Comparison of ENCODE assay signal across 29 cellular contexts in genomic region chr11:113350646-113351045, GRCh38. TPM values are rescaled to one million over a fixed set of nuclear protein-coding genes. Genes with fewer than 3 reads are reported as not detected.
DNase-seq lines count a peak whose midpoint lies in the region; ATAC-seq and TF ChIP-seq lines count a peak whose summit lies in the region.
"Had no signal": no experiment of that assay in that cellular context is flagged by ENCODE, and none has a peak within 500 bp of the region (broad histone marks: within the 10 kb centered on the region; RNA-seq: fewer than 3 reads in every experiment).

No MANE protein-coding gene starts in this region.

- H4K91ac ChIP-seq in IMR-90 (ENCODE audit: insufficient read depth, low read depth, low read length), result no peak overlapping the region

- H3K56ac ChIP-seq in IMR-90 (ENCODE audit: extremely low read depth, insufficient read depth, low read length), result no peak overlapping the region

- TF ChIP-seq POLR2A in IMR-90 (IDR thresholded peaks at IDR 0.05; ENCODE audit: low read depth, low read length), result no peak

- H4K8ac ChIP-seq in IMR-90 (ENCODE audit: low read depth in 2 of 2, low read length in 2 of 2), result no peak overlapping the region

- in situ Hi-C loops in IMR-90 (cut with MboI; ENCODE audit: low sequenced_read_pairs), result no loop called here

- H2AK5ac ChIP-seq in IMR-90 (ENCODE audit: low read depth, low read length), result no peak overlapping the region

- no peaks in the 10 kb centered on the region for H3K27me3 Mint-ChIP-seq in T-helper 17 cell
- H3K27me3 Mint-ChIP-seq: activated CD8-positive, alpha-beta memory T cell treated with anti-CD3 and anti-CD28 coated beads, Interleukin-2, amount 10 ng/mL, durations not matched to agents 7 days and 5 days; activated naive CD8-positive, alpha-beta T cell treated with anti-CD3 and anti-CD28 coated beads, Interleukin-2, amount 50 U/mL, for 24 hours; dendritic cell treated with granulocyte-macrophage colony-stimulating factor and Interleukin-4, amounts not matched to agents 40 ng/mL and 50 ng/mL, for 4 days; memory B cell; stimulated activated memory B cell treated with anti-CD40 and anti-IgM and Interleukin-4, amounts not matched to agents 10 μg/mL and 1 μg/mL and 100 μg/mL, for 72 hours had no signal

- POLR2A ChIA-PET in IMR-90 (lab: Charles Lee; ENCODE audit: unreplicated experiment), result no interaction called here

- no peaks in the 10 kb centered on the region for H3K79me1 ChIP-seq in IMR-90 (ENCODE audit: low read depth in 1 of 2, low read length in 2 of 2)

- H4K20me1 ChIP-seq in IMR-90 (ENCODE audit: insufficient read depth, low read length), result no peaks in the 10 kb centered on the region

- BruUV-seq in IMR-90 (replicated peaks; lab: Mats Ljungman, UMichigan), result no TSS peak

- no peak for TF ChIP-seq RAD21 in IMR-90 (IDR thresholded peaks at IDR 0.05; ENCODE audit: low read length)

- no peaks in the 10 kb centered on the region for H3K27me3 ChIP-seq in IMR-90 (ENCODE audit: control insufficient read depth, insufficient read depth, low read length)
- H3K27me3 ChIP-seq: left lung, upper lobe of left lung had no signal

- no peak overlapping the region for H3K23ac ChIP-seq in IMR-90 (ENCODE audit: low read depth, low read length)

- H3K27ac ChIP-seq in IMR-90 (ENCODE audit: insufficient read depth, low read length), result no peak overlapping the region
- H3K27ac ChIP-seq: 22Rv1, C4-2B, left lung, SK-N-MC, upper lobe of left lung had no signal

- H3K4me1 Mint-ChIP-seq in T-helper 17 cell, result peaks cover 4% of the 10 kb centered on the region
- H3K4me1 Mint-ChIP-seq: activated CD8-positive, alpha-beta memory T cell treated with anti-CD3 and anti-CD28 coated beads, Interleukin-2, amount 10 ng/mL, durations not matched to agents 7 days and 5 days; activated naive CD8-positive, alpha-beta T cell treated with anti-CD3 and anti-CD28 coated beads, Interleukin-2, amount 50 U/mL, for 24 hours; memory B cell; stimulated activated memory B cell treated with anti-CD40 and anti-IgM and Interleukin-4, amounts not matched to agents 10 μg/mL and 1 μg/mL and 100 μg/mL, for 72 hours had no signal

- H3K4me1 ChIP-seq in IMR-90 (ENCODE audit: control insufficient read depth, insufficient read depth, low read length), result peaks cover 13% of the 10 kb centered on the region; the same call in 1 of the 2 replicates
- H3K4me1 ChIP-seq: left lung, upper lobe of left lung had no signal

- no peak overlapping the region for H2BK5ac ChIP-seq in IMR-90 (ENCODE audit: low read depth, low read length, poor library complexity, severe bottlenecking)

- H3K9me1 ChIP-seq in IMR-90 (ENCODE audit: insufficient read depth, low read length), result peaks cover 4% of the 10 kb centered on the region; the same call in 1 of the 2 replicates

- H3K36me3 Mint-ChIP-seq in T-helper 17 cell (ENCODE audit: low read depth), result peaks cover 30% of the 10 kb centered on the region

- H2BK15ac ChIP-seq in IMR-90 (ENCODE audit: low read depth, low read length), result no peak overlapping the region

- no peak overlapping the region for H3K4me3 Mint-ChIP-seq in T-helper 17 cell
- H3K4me3 Mint-ChIP-seq: activated CD8-positive, alpha-beta memory T cell treated with anti-CD3 and anti-CD28 coated beads, Interleukin-2, amount 10 ng/mL, durations not matched to agents 7 days and 5 days; activated naive CD8-positive, alpha-beta T cell treated with anti-CD3 and anti-CD28 coated beads, Interleukin-2, amount 50 U/mL, for 24 hours; activated T-cell treated with anti-CD3 and anti-CD28 coated beads, Interleukin-2, amount 50 U/mL, for 4 hours; dendritic cell treated with granulocyte-macrophage colony-stimulating factor and Interleukin-4, amounts not matched to agents 40 ng/mL and 50 ng/mL, for 4 days; memory B cell; stimulated activated memory B cell treated with anti-CD40 and anti-IgM and Interleukin-4, amounts not matched to agents 10 μg/mL and 1 μg/mL and 100 μg/mL, for 72 hours; T-helper 1 cell treated with Interleukin-12 subunit alpha and Interleukin-12 subunit beta and Interleukin-4 antibody, amounts not matched to agents 30 μg/mL and 1 μg/mL, for 36 hours had no signal

- no peak overlapping the region for H2AFZ ChIP-seq in IMR-90 (replicated peaks; ENCODE audit: low read length, poor library complexity)

- no peak overlapping the region for H2AK9ac ChIP-seq in IMR-90 (replicated peaks; ENCODE audit: low read depth, low read length, poor library complexity)

- ATAC-seq in IMR-90 (ENCODE audit: low read depth) (peak; percentile 21; the same call in 1 of the 2 replicates), T-helper 17 cell (no peak), GM21526 (IDR thresholded peaks at IDR 0.05; ENCODE audit: low FRiP score, unreplicated experiment) (no peak), HG03342 (IDR thresholded peaks at IDR 0.05; ENCODE audit: unreplicated experiment) (no peak)
- ATAC-seq: activated CD8-positive, alpha-beta memory T cell treated with anti-CD3 and anti-CD28 coated beads, Interleukin-2, amount 10 ng/mL, durations not matched to agents 7 days and 5 days; activated naive CD8-positive, alpha-beta T cell treated with anti-CD3 and anti-CD28 coated beads, Interleukin-2, amount 50 U/mL, for 24 hours; activated T-cell treated with anti-CD3 and anti-CD28 coated beads, Interleukin-2, amount 50 U/mL, for 4 hours; left lung; stimulated activated memory B cell treated with anti-CD40 and anti-IgM and Interleukin-4, amounts not matched to agents 10 μg/mL and 1 μg/mL and 100 μg/mL, for 72 hours had no signal

- no peak overlapping the region for H2BK120ac ChIP-seq in IMR-90 (ENCODE audit: low read depth, low read length)

- no peak overlapping the region for H3K18ac ChIP-seq in IMR-90 (ENCODE audit: low read depth, low read length)

- WGBS in IMR-90 (ENCODE audit: extremely low coverage in 2 of 2, insufficient read length in 1 of 2), 2 experiments, result 70% methylated on average over 2 of the region's 7 CpGs; no CpG with 5 or more reads in 1 of the 2 experiments

- H3K14ac ChIP-seq in IMR-90 (replicated peaks; ENCODE audit: low read depth, low read length), result no peak overlapping the region

- CTCF ChIA-PET in IMR-90 (lab: Yijun Ruan, JAX), result no interaction called here

- H3K4me2 ChIP-seq in IMR-90 (ENCODE audit: low read depth, low read length), result no peak overlapping the region

- H4K5ac ChIP-seq in IMR-90 (ENCODE audit: low read depth, low read length), result no peak overlapping the region

- DNase-seq in DMS 273 (lab: John Stamatoyannopoulos, UW; ENCODE audit: unreplicated experiment) (peak; percentile 13), DMS 273 treated with DMSO at 0.1 percent for 48 hours (lab: John Stamatoyannopoulos, UW) (no peak), IMR-90 (no peak), NCI-H345 treated with DMSO at 0.1 percent for 48 hours (lab: John Stamatoyannopoulos, UW; ENCODE audit: unreplicated experiment) (peak; percentile 57), T-helper 17 cell (no peak), mesenteric fat pad (ENCODE audit: low spot score) (no peak)
- DNase-seq: activated CD4-positive, alpha-beta T cell treated with anti-CD3 and anti-CD28 coated beads, Interleukin-2, amount 50 U/mL, for 4 hours; activated CD8-positive, alpha-beta memory T cell treated with anti-CD3 and anti-CD28 coated beads, Interleukin-2, amount 10 ng/mL, durations not matched to agents 7 days and 5 days; activated naive CD8-positive, alpha-beta T cell treated with anti-CD3 and anti-CD28 coated beads, Interleukin-2, amount 50 U/mL, for 24 hours; activated T-cell treated with anti-CD3 and anti-CD28 coated beads, Interleukin-2, amount 50 U/mL, for 4 hours; Calu3; central memory CD4-positive, alpha-beta T cell; EL; islet precursor cell; stimulated activated CD4-positive, alpha-beta T cell treated with anti-CD3 and anti-CD28 coated beads, Interleukin-15, amount 100 ng/mL, for 24 hours; upper lobe of left lung had no signal

- no peak overlapping the region for H3K9ac ChIP-seq in IMR-90 (ENCODE audit: low read depth, low read length)

- intact Hi-C loops in IMR-90 (cut with micrococcal nuclease), result no loop called here

- peaks cover 2% of the 10 kb centered on the region; the same call in 1 of the 2 replicates for H3K36me3 ChIP-seq in IMR-90 (ENCODE audit: control insufficient read depth, insufficient read depth, low read length)

- dilution Hi-C loops in IMR-90 (cut with HindIII; ENCODE audit: low sequenced_read_pairs, unreplicated experiment), result no loop called here

- peak overlapping the region; percentile 14 for H3K27ac Mint-ChIP-seq in T-helper 17 cell
- H3K27ac Mint-ChIP-seq: activated CD8-positive, alpha-beta memory T cell treated with anti-CD3 and anti-CD28 coated beads, Interleukin-2, amount 10 ng/mL, durations not matched to agents 7 days and 5 days; activated naive CD8-positive, alpha-beta T cell treated with anti-CD3 and anti-CD28 coated beads, Interleukin-2, amount 50 U/mL, for 24 hours; dendritic cell treated with granulocyte-macrophage colony-stimulating factor and Interleukin-4, amounts not matched to agents 40 ng/mL and 50 ng/mL, for 4 days; memory B cell; stimulated activated memory B cell treated with anti-CD40 and anti-IgM and Interleukin-4, amounts not matched to agents 10 μg/mL and 1 μg/mL and 100 μg/mL, for 72 hours; T-helper 1 cell treated with Interleukin-12 subunit alpha and Interleukin-12 subunit beta and Interleukin-4 antibody, amounts not matched to agents 30 μg/mL and 1 μg/mL, for 36 hours had no signal

- TF ChIP-seq CTCF in IMR-90 (conservative IDR thresholded peaks at IDR 0.05; ENCODE audit: low read depth, low read length), result no peak

- H2BK20ac ChIP-seq in IMR-90 (ENCODE audit: low read depth, low read length), result no peak overlapping the region

- H3K4me3 ChIP-seq in IMR-90 (ENCODE audit: insufficient read depth, low read depth, low read length), result no peak overlapping the region
- H3K4me3 ChIP-seq: left lung, SK-N-MC, upper lobe of left lung had no signal

- no peak overlapping the region for H3K4ac ChIP-seq in IMR-90 (ENCODE audit: low read depth, low read length)

- H3K9me3 ChIP-seq in IMR-90 (ENCODE audit: control insufficient read depth, insufficient read depth, low read length) (no peaks in the 10 kb centered on the region), T-helper 17 cell (ENCODE audit: control insufficient read depth, low read length, poor library complexity, severe bottlenecking) (no peaks in the 10 kb centered on the region)

TF ChIP-seq in IMR-90, 13 proteins besides CTCF, POLR2A, EP300 and RAD21 (continues in another document):
- no peak for TF ChIP-seq BHLHE40 (IDR thresholded peaks at IDR 0.05; ENCODE audit: low read depth, low read length)

RNA-seq across cellular contexts. Expression of gene TTC12, which starts 36.3 kb away (rescaled TPM):
- 14.4 and 14.7 TPM in 2 replicates for total RNA-seq in IMR-90 (2012; rRNA removed)
- 10.0 and 10.7 TPM in 2 replicates for polyA plus RNA-seq in IMR-90 (2012; rRNA removed)
- 5.8 and 7.7 TPM in 2 replicates for polyA plus RNA-seq in IMR-90 (2012; cell fraction: cytosol; rRNA removed)
- polyA plus RNA-seq in IMR-90 (2012; cell fraction: nucleus; rRNA removed; ENCODE audit: low replicate concordance), result 17.1 and 26.5 TPM in 2 replicates
- total RNA-seq in T-helper 17 cell, result 10 to 100 TPM; 31.1 to 36.5 TPM
- 2.7 TPM for total RNA-seq in mesenteric fat pad

RNA-seq across cellular contexts. Expression of gene ANKK1, which starts 36.9 kb away (rescaled TPM):
- total RNA-seq in IMR-90 (2012; rRNA removed) (not detected in 2 replicates), T-helper 17 cell (1 to 10 TPM; 2.0 to 2.4 TPM), mesenteric fat pad (0.13 TPM)
- polyA plus RNA-seq in IMR-90 (2012; rRNA removed), result not detected in 2 replicates
- polyA plus RNA-seq in IMR-90 (2012; cell fraction: cytosol; rRNA removed), result not detected in 2 replicates
- 0.06 and 0.09 TPM in 2 replicates for polyA plus RNA-seq in IMR-90 (2012; cell fraction: nucleus; rRNA removed; ENCODE audit: low replicate concordance)
- total RNA-seq: LHCN-M2, osteocyte had no signal
- polyA plus RNA-seq: neural cell had no signal

Comparison
In these comparisons a context has a peak if more than half of its experiments do, and no peak if none do; other contexts are left out.
1. DNase-seq: peak in DMS 273 (single experiment) and NCI-H345 treated with DMSO at 0.1 percent for 48 hours (single experiment); none in DMS 273 treated with DMSO at 0.1 percent for 48 hours (single experiment), IMR-90 (single experiment), T-helper 17 cell (0 of 3) and mesenteric fat pad (single experiment).